1 cellular context compared by ENCODE assay signal in genomic region chr12:82896286-82896685, GRCh38.
TF ChIP-seq lines count a peak whose summit lies in the region.

No MANE protein-coding gene starts in this region.

TF ChIP-seq in GM23338, 12 proteins besides CTCF, POLR2A, EP300 and RAD21 (continued from another document):
- TF ChIP-seq, protein P1, sequence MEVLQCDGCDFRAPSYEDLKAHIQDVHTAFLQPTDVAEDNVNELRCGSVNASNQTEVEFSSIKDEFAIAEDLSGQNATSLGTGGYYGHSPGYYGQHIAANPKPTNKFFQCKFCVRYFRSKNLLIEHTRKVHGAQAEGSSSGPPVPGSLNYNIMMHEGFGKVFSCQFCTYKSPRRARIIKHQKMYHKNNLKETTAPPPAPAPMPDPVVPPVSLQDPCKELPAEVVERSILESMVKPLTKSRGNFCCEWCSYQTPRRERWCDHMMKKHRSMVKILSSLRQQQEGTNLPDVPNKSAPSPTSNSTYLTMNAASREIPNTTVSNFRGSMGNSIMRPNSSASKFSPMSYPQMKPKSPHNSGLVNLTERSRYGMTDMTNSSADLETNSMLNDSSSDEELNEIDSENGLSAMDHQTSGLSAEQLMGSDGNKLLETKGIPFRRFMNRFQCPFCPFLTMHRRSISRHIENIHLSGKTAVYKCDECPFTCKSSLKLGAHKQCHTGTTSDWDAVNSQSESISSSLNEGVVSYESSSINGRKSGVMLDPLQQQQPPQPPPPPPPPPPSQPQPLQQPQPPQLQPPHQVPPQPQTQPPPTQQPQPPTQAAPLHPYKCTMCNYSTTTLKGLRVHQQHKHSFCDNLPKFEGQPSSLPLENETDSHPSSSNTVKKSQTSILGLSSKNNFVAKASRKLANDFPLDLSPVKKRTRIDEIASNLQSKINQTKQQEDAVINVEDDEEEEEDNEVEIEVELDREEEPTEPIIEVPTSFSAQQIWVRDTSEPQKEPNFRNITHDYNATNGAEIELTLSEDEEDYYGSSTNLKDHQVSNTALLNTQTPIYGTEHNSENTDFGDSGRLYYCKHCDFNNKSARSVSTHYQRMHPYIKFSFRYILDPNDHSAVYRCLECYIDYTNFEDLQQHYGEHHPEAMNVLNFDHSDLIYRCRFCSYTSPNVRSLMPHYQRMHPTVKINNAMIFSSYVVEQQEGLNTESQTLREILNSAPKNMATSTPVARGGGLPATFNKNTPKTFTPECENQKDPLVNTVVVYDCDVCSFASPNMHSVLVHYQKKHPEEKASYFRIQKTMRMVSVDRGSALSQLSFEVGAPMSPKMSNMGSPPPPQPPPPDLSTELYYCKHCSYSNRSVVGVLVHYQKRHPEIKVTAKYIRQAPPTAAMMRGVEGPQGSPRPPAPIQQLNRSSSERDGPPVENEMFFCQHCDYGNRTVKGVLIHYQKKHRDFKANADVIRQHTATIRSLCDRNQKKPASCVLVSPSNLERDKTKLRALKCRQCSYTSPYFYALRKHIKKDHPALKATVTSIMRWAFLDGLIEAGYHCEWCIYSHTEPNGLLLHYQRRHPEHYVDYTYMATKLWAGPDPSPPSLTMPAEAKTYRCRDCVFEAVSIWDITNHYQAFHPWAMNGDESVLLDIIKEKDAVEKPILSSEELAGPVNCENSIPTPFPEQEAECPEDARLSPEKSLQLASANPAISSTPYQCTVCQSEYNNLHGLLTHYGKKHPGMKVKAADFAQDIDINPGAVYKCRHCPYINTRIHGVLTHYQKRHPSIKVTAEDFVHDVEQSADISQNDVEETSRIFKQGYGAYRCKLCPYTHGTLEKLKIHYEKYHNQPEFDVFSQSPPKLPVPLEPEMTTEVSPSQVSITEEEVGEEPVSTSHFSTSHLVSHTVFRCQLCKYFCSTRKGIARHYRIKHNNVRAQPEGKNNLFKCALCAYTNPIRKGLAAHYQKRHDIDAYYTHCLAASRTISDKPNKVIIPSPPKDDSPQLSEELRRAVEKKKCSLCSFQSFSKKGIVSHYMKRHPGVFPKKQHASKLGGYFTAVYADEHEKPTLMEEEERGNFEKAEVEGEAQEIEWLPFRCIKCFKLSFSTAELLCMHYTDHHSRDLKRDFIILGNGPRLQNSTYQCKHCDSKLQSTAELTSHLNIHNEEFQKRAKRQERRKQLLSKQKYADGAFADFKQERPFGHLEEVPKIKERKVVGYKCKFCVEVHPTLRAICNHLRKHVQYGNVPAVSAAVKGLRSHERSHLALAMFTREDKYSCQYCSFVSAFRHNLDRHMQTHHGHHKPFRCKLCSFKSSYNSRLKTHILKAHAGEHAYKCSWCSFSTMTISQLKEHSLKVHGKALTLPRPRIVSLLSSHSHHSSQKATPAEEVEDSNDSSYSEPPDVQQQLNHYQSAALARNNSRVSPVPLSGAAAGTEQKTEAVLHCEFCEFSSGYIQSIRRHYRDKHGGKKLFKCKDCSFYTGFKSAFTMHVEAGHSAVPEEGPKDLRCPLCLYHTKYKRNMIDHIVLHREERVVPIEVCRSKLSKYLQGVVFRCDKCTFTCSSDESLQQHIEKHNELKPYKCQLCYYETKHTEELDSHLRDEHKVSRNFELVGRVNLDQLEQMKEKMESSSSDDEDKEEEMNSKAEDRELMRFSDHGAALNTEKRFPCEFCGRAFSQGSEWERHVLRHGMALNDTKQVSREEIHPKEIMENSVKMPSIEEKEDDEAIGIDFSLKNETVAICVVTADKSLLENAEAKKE (CRISPR knock-in tag; IDR thresholded peaks at IDR 0.05), result no peak
- TF ChIP-seq NANOG (IDR thresholded peaks at IDR 0.05; ENCODE audit: borderline replicate concordance) (no peak), STAT1 (IDR thresholded peaks at IDR 0.05; ENCODE audit: unreplicated experiment) (no peak), JUNB (IDR thresholded peaks at IDR 0.05; ENCODE audit: unreplicated experiment) (no peak), EZH2 (IDR thresholded peaks at IDR 0.05; ENCODE audit: low read depth, unreplicated experiment) (no peak), ZNF331 (CRISPR knock-in tag; IDR thresholded peaks at IDR 0.05; ENCODE audit: low read depth) (no peak)
